In genomic region chr2:234579231-234579962, GRCh38 we compare ENCODE assay signal across 1 cellular context.
TF ChIP-seq lines count a peak whose summit lies in the region.

No MANE protein-coding gene starts in this region.

TF ChIP-seq in H1, 55 proteins besides CTCF, POLR2A, EP300 and RAD21 (continued from another document):
- TF ChIP-seq ZNF274 (IDR thresholded peaks at IDR 0.05; ENCODE audit: borderline replicate concordance, extremely low read depth, low read length) = no peak
- no peak for TF ChIP-seq RXRA (IDR thresholded peaks at IDR 0.05; ENCODE audit: insufficient read depth, low read depth, low read length)
- TF ChIP-seq SP4 (IDR thresholded peaks at IDR 0.05; ENCODE audit: low read length) = no peak
- no peak for TF ChIP-seq KDM4A (IDR thresholded peaks at IDR 0.05; ENCODE audit: low read depth, low read length, severe bottlenecking)
- TF ChIP-seq RFX5 (IDR thresholded peaks at IDR 0.05; ENCODE audit: borderline replicate concordance, low read depth, low read length) = no peak
- TF ChIP-seq JUND (IDR thresholded peaks at IDR 0.05; ENCODE audit: low read length) = no peak
- TF ChIP-seq POU5F1 (IDR thresholded peaks at IDR 0.05; ENCODE audit: low read depth, low read length) = no peak
- no peak for TF ChIP-seq CREB1 (IDR thresholded peaks at IDR 0.05)
- no peak for TF ChIP-seq TAF1 (IDR thresholded peaks at IDR 0.05; ENCODE audit: low read depth, low read length)
- TF ChIP-seq CHD1 (IDR thresholded peaks at IDR 0.05; ENCODE audit: low read depth, low read length) = no peak
- no peak for TF ChIP-seq NRF1 (IDR thresholded peaks at IDR 0.05; ENCODE audit: low read depth, low read length)
- TF ChIP-seq SRF (IDR thresholded peaks at IDR 0.05; ENCODE audit: low read depth, low read length) = no peak
